ENCODE assay signal across 14 cellular contexts in the genomic region with DNA sequence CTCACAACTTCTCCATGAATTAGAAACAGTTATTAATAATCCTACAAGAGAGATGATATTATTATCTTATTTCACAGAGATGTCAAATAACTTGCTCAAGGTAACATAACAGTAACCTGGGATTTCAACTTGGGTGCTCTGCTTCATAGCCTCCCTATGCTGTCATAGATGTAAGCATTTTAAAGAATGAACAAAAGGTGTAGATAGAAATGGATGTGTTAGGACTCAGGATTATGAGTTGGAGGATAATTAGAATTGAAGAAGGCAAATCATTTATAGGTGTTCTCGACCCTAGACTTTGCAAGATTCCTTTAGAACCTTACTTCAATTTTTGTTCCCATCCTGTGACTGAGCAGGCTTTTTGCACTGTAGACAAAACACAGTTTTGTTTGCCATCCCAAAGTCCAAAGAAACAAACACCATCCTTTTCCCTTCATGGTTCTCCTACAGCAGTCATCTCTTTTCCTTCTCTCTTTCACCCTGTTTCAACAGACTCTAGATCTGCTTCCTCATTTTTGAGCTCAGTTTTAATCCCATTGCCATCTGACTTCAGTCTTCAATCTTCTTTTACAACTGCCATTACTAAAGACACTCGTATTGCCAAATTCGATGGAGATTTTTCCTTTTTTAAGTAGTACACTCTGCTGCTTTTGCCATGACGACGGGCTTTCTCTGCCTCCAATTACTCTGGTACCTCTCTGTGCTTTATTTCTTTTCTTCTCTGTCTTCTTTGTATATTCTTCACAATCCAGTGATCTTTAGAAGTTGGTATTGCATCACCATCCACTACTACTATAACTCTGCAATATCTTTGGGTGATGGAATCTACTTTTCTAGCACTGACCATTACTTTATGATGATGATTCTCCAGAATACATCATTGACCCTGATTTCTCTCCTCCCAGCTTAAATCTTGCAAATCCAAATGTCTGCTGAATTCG. TPM values are rescaled to one million over a fixed set of nuclear protein-coding genes. Genes with fewer than 3 reads are reported as not detected.
DNase-seq lines count a peak whose midpoint lies in the region; ATAC-seq, FAIRE-seq and TF ChIP-seq lines count a peak whose summit lies in the region.
"Had no signal": no experiment of that assay in that cellular context is flagged by ENCODE, and none has a peak within 500 bp of the region (broad histone marks: within the 10 kb centered on the region; RNA-seq: fewer than 3 reads in every experiment).

No MANE protein-coding gene starts in this region.

- peak overlapping the region in 3 of 10 experiments; percentile 58 to 73 (median 65); a peak in 5 of 20 replicates for H3K4me3 ChIP-seq in BLaER1 treated with 17β-estradiol and CSF1 and Interleukin-3, amounts not matched to agents 10 nM and 100 nM
- no peak overlapping the region for H3K4me3 ChIP-seq in esophagus squamous epithelium
- no peak overlapping the region for H3K4me3 ChIP-seq in neuron (ENCODE audit: low read length)
- H3K4me3 ChIP-seq: SJCRH30 had no signal

- DNase-seq in SIG-M5 (lab: John Stamatoyannopoulos, UW) = peak; percentile 58
- DNase-seq in esophagus squamous epithelium (lab: John Stamatoyannopoulos, UW) = no peak
- no peak for DNase-seq in HT-29 (ENCODE audit: low spot score)
- DNase-seq in GM12892 (ENCODE audit: insufficient read length) = no peak
- DNase-seq in AG08396 (ENCODE audit: low spot score) = no peak
- DNase-seq: activated CD4-positive, alpha-beta T cell treated with anti-CD3 and anti-CD28 coated beads for 48 hours; activated naive CD8-positive, alpha-beta T cell treated with anti-CD3 and anti-CD28 coated beads for 36 hours; naive B cell; SJCRH30; stimulated activated CD4-positive, alpha-beta T cell treated with anti-CD3 and anti-CD28 coated beads, Interleukin-15, amount 100 ng/mL, for 24 hours had no signal

- no peak for TF ChIP-seq CTCF in esophagus squamous epithelium (IDR thresholded peaks at IDR 0.05)

- H3K27ac ChIP-seq in BLaER1 treated with 17β-estradiol and CSF1 and Interleukin-3, amounts not matched to agents 10 nM and 100 nM = peak overlapping the region in 7 of 11 experiments; percentile 9 to 96 (median 88); a peak in 14 of 22 replicates
- peak overlapping the region in 3 of 4 donors; percentile 9 to 69 (median 30) for H3K27ac ChIP-seq in esophagus squamous epithelium
- H3K27ac ChIP-seq: SJCRH30 had no signal

- H3K9ac ChIP-seq in BLaER1 treated with 17β-estradiol and CSF1 and Interleukin-3, amounts not matched to agents 10 nM and 100 nM = peak overlapping the region in 6 of 11 experiments; percentile 34 to 88 (median 78); a peak in 10 of 22 replicates

- TF ChIP-seq POLR2A in esophagus squamous epithelium (IDR thresholded peaks at IDR 0.05) (no peak), GM12892 (IDR thresholded peaks at IDR 0.05; ENCODE audit: low read depth, low read length) (no peak)

- H3K4me1 ChIP-seq in BLaER1 treated with 17β-estradiol and CSF1 and Interleukin-3, amounts not matched to agents 10 nM and 100 nM = peaks cover 0 to 83% (median 22%) of the 10 kb centered on the region in 10 experiments; a peak in 12 of 20 replicates
- H3K4me1 ChIP-seq in esophagus squamous epithelium = peaks cover 8 to 59% (median 9%) of the 10 kb centered on the region in 3 donors
- peaks cover 8% of the 10 kb centered on the region for H3K4me1 ChIP-seq in neuron (ENCODE audit: insufficient read depth, low read length)

- H4K20me1 ChIP-seq in BLaER1 treated with 17β-estradiol and CSF1 and Interleukin-3, amounts not matched to agents 10 nM and 100 nM = peaks cover 0 to 10% (median 0%) of the 10 kb centered on the region in 11 experiments; a peak in 2 of 22 replicates

- ATAC-seq in HG03565 (IDR thresholded peaks at IDR 0.05; ENCODE audit: unreplicated experiment) = no peak

- peaks cover 0 to 62% (median 0%) of the 10 kb centered on the region in 11 experiments; a peak in 6 of 22 replicates for H3K36me3 ChIP-seq in BLaER1 treated with 17β-estradiol and CSF1 and Interleukin-3, amounts not matched to agents 10 nM and 100 nM
- H3K36me3 ChIP-seq in esophagus squamous epithelium (peaks cover 0 to 6% (median 0%) of the 10 kb centered on the region in 3 donors), neuron (ENCODE audit: insufficient read depth, low read length) (no peaks in the 10 kb centered on the region)
- H3K36me3 ChIP-seq: SJCRH30 had no signal

- no peak for FAIRE-seq in GM12892 (lab: Jason Lieb, UNC)
- FAIRE-seq: G401.6 had no signal

- H3K4me2 ChIP-seq in BLaER1 treated with 17β-estradiol and CSF1 and Interleukin-3, amounts not matched to agents 10 nM and 100 nM = peak overlapping the region in 6 of 11 experiments; percentile 42 to 98 (median 70); a peak in 12 of 22 replicates

- intact Hi-C loops in esophagus squamous epithelium (cut with DNase I) = no loop called here

- H3K27me3 ChIP-seq in BLaER1 treated with 17β-estradiol and CSF1 and Interleukin-3, amounts not matched to agents 10 nM and 100 nM = no peaks in the 10 kb centered on the region
- H3K27me3 ChIP-seq in esophagus squamous epithelium = no peaks in the 10 kb centered on the region
- H3K27me3 ChIP-seq in neuron (ENCODE audit: insufficient read depth, low read length) = no peaks in the 10 kb centered on the region

- peak overlapping the region; percentile 49 for H2AFZ ChIP-seq in neuron (ENCODE audit: low read depth, low read length)

- H3K9me3 ChIP-seq in BLaER1 treated with 17β-estradiol and CSF1 and Interleukin-3, amounts not matched to agents 10 nM and 100 nM (replicated peaks in 1 of 11) = peaks cover 0 to 24% (median 0%) of the 10 kb centered on the region in 11 experiments; a peak in 3 of 22 replicates
- H3K9me3 ChIP-seq in esophagus squamous epithelium (no peaks in the 10 kb centered on the region), neuron (ENCODE audit: low read length) (no peaks in the 10 kb centered on the region)
- H3K9me3 ChIP-seq: SJCRH30 had no signal

- 64% methylated on average over 6 of the region's 6 CpGs for WGBS in esophagus squamous epithelium, 2 donors

RNA-seq across cellular contexts. Expression of a gene that starts 4.5 kb away (rescaled TPM):
- total RNA-seq in esophagus squamous epithelium = 10 to 100 TPM in 2 of 4 donors, 1 to 10 TPM in 2; 5.9 to 41.6 (median 8.2) TPM
- total RNA-seq in HT-29 (2014; rRNA removed; shearing (Covaris generic)) = 18.8 and 27.2 TPM in 2 replicates
- polyA plus RNA-seq in GM12892 (2012; ENCODE audit: missing spikeins) = not detected
- total RNA-seq: activated naive CD8-positive, alpha-beta T cell treated with anti-CD3 and anti-CD28 coated beads for 36 hours had no signal
